15 cellular contexts compared by ENCODE assay signal in the genomic region with DNA sequence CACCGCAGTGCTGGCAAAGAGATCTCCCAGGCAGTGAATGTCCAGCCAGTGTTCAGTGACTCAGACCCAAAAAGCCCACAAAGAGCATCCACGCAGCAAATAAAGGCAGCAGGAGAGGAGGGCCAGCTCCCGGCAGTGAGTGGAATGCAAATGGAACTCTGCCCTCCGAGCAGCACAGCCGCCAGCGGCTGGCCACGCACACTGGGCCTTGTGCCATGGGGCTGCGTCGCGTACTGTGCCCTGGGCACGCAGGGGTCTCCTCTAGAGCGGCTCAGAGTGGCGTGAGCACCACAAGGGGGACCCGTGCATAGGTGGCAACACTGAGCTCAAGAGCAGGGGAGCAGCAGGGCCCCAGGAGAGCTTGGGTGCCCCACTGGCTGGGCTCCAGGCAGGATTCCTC. TPM values are rescaled to one million over a fixed set of nuclear protein-coding genes. Genes with fewer than 3 reads are reported as not detected.
"Had no signal": no experiment of that assay in that cellular context is flagged by ENCODE, and none has a peak within 500 bp of the region (broad histone marks: within the 10 kb centered on the region; RNA-seq: fewer than 3 reads in every experiment).

No MANE protein-coding gene starts in this region.

RNA-seq across cellular contexts. Expression of a gene that starts 17.4 kb away (rescaled TPM):
- total RNA-seq: activated CD4-positive, alpha-beta T cell treated with anti-CD3 and anti-CD28 coated beads for 36 hours; activated CD4-positive, alpha-beta T cell treated with anti-CD3 and anti-CD28 coated beads, Interleukin-2, amount 10 ng/mL, durations not matched to agents 7 days and 5 days; activated naive CD4-positive, alpha-beta T cell treated with anti-CD3 and anti-CD28 coated beads, Interleukin-2, amount 50 U/mL, for 72 hours; activated naive CD8-positive, alpha-beta T cell treated with anti-CD3 and anti-CD28 coated beads, Interleukin-2, amount 10 ng/mL, durations not matched to agents 7 days and 5 days; activated T-cell treated with anti-CD3 and anti-CD28 coated beads, Interleukin-2, amount 50 U/mL, for 72 hours; astrocyte; bronchial epithelial cell; cardiac septum; cerebellum; endodermal cell; epithelial cell of proximal tubule; esophagus muscularis mucosa; foreskin keratinocyte; gastrocnemius medialis; T-helper 1 cell treated with Interleukin-12 subunit alpha and Interleukin-12 subunit beta and Interleukin-4 antibody, amounts not matched to agents 30 ng/mL and 1 ng/mL, for 36 hours had no signal
- polyA plus RNA-seq: foreskin keratinocyte had no signal
